8 cellular contexts compared by ENCODE assay signal in the genomic region with DNA sequence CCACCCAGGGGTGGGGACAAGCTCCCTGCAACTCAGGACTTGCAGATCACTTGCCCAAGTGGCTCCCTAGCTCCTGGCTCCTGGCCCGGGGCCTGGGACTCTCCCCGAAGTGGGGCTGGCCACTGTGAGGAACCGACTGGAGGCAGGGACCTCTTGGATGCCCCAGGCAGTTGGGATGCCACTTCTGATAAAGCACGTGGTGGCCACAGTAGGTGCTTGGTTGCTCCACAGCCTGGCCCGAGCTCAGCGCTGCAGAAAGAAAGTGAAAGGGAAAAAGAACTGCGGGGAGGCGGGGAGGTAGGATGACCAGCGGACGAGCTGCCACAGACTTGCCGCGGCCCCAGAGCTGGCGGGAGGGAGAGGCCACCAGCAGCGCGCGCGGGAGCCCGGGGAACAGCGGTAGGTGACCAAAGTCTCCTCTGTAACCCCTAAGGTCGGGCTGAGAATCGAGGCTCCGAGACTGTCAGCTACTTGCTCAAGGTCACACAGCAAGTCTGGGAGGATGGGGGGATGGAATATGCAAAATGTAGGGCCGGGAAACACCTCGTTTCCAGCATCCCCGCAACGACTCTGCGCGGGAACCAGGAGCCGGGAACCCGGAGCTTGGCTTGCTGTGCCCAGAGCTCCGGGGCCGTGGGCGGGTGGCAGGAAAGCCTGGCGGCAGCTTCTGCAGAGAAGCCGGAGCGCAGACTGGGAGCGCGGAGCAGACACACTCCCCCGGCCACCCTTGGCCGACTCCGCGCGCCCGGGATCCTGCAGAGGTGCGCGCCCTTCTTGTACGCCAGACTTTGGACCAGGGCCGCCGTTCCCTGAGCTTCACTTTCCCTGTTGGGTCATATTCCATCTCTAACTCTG. TPM values are rescaled to one million over a fixed set of nuclear protein-coding genes. Genes with fewer than 3 reads are reported as not detected.
DNase-seq lines count a peak whose midpoint lies in the region; ATAC-seq and TF ChIP-seq lines count a peak whose summit lies in the region.

No MANE protein-coding gene starts in this region.

- no peaks in the 10 kb centered on the region for H3K9me3 Mint-ChIP-seq in type B pancreatic cell

- H3K27me3 ChIP-seq in OCI-LY1 (ENCODE audit: insufficient read depth, low read length): no peaks in the 10 kb centered on the region
- no peaks in the 10 kb centered on the region for H3K27me3 ChIP-seq in colonic mucosa
- peaks cover 0 to 72% of the 10 kb centered on the region in 2 donors for H3K27me3 ChIP-seq in tibial artery

- no peak for TF ChIP-seq CTCF in OCI-LY1 (IDR thresholded peaks at IDR 0.05; ENCODE audit: low read length)
- TF ChIP-seq CTCF in colonic mucosa (IDR thresholded peaks at IDR 0.05): no peak
- no peak for TF ChIP-seq CTCF in lower leg skin (IDR thresholded peaks at IDR 0.05)
- TF ChIP-seq CTCF in tibial artery (IDR thresholded peaks at IDR 0.05): no peak
- no peak for TF ChIP-seq CTCF in type B pancreatic cell (conservative IDR thresholded peaks at IDR 0.05)

- peak; percentile 80 for DNase-seq in AG20443 (ENCODE audit: low spot score)
- peak; percentile 67 for DNase-seq in colonic mucosa
- DNase-seq in lower leg skin (ENCODE audit: low spot score in 2 of 2): peak in 1 of 2 donors; percentile 88
- DNase-seq in tibial artery: peak; percentile 61 to 76
- no peak for DNase-seq in foreskin melanocyte
- no peak for DNase-seq in type B pancreatic cell (ENCODE audit: extremely low spot score, unreplicated experiment)

- no peaks in the 10 kb centered on the region for H3K9me3 ChIP-seq in OCI-LY1 (ENCODE audit: low read length)
- H3K9me3 ChIP-seq in colonic mucosa: no peaks in the 10 kb centered on the region
- no peaks in the 10 kb centered on the region for H3K9me3 ChIP-seq in tibial artery

- H3K4me3 ChIP-seq in OCI-LY1 (ENCODE audit: low read depth, low read length, poor library complexity, severe bottlenecking): peak overlapping the region; percentile 77
- peak overlapping the region; percentile 70 for H3K4me3 ChIP-seq in colonic mucosa
- H3K4me3 ChIP-seq in lower leg skin (ENCODE audit: low read depth, poor library complexity, severe bottlenecking): peak overlapping the region; percentile 49
- H3K4me3 ChIP-seq in tibial artery: peak overlapping the region; percentile 51 to 66

- H2AFZ ChIP-seq in OCI-LY1 (ENCODE audit: low read length): no peak overlapping the region

- H3F3A ChIP-seq in OCI-LY1 (ENCODE audit: insufficient read depth, low read length): no peaks in the 10 kb centered on the region; the same call in 1 of the 2 replicates

- H3K27me3 Mint-ChIP-seq in type B pancreatic cell: peaks cover 43% of the 10 kb centered on the region

- H3K36me3 Mint-ChIP-seq in type B pancreatic cell: no peaks in the 10 kb centered on the region

- H3K4me1 Mint-ChIP-seq in type B pancreatic cell (ENCODE audit: unreplicated experiment): no peaks in the 10 kb centered on the region

- peak overlapping the region; percentile 98 for H3K4me2 ChIP-seq in OCI-LY1 (ENCODE audit: low read length)

- H3K4me3 Mint-ChIP-seq in type B pancreatic cell: no peak overlapping the region

- H3K4me1 ChIP-seq in OCI-LY1 (ENCODE audit: insufficient read depth, low read length, severe bottlenecking) (peaks cover 76% of the 10 kb centered on the region), colonic mucosa (peaks cover 5% of the 10 kb centered on the region), tibial artery (peaks cover 0 to 24% (median 14%) of the 10 kb centered on the region in 4 donors)

- H3K9ac ChIP-seq in OCI-LY1 (ENCODE audit: low read length): peak overlapping the region; percentile 84
- H3K9ac ChIP-seq in colonic mucosa (ENCODE audit: low read depth in 2 of 2, low read length in 2 of 2): peak overlapping the region; percentile 48

- H3K27ac ChIP-seq in OCI-LY1 (ENCODE audit: low read depth, low read length, poor library complexity, severe bottlenecking) (peak overlapping the region; percentile 89), colonic mucosa (peak overlapping the region; percentile 58), tibial artery (peak overlapping the region in 1 of 2 donors; percentile 43)

- no peaks in the 10 kb centered on the region for H3K9me2 ChIP-seq in OCI-LY1 (ENCODE audit: low read depth, low read length)

- H3K36me3 ChIP-seq in OCI-LY1 (ENCODE audit: insufficient read depth, low read length) (peaks cover 10% of the 10 kb centered on the region; the same call in 1 of the 2 replicates), colonic mucosa (no peaks in the 10 kb centered on the region), tibial artery (no peaks in the 10 kb centered on the region)

- no peak for TF ChIP-seq POLR2A in lower leg skin (IDR thresholded peaks at IDR 0.05)

- H3K79me2 ChIP-seq in OCI-LY1 (ENCODE audit: insufficient read depth, low read length): peaks cover 33% of the 10 kb centered on the region

- H4K20me1 ChIP-seq in OCI-LY1 (ENCODE audit: insufficient read depth, low read length): no peaks in the 10 kb centered on the region

- no peak overlapping the region for H3K27ac Mint-ChIP-seq in type B pancreatic cell

- 1% methylated on average over 41 of the region's 49 CpGs for WGBS in lower leg skin, 2 donors

- intact Hi-C loops in colonic mucosa (cut with DNase I) (no loop called here), lower leg skin (cut with DNase I; ENCODE audit: low total_unique reads) (no loop called here), tibial artery (cut with DNase I; ENCODE audit: low total_unique reads) (no loop called here)

- peak; percentile 22 for ATAC-seq in GM18867 (IDR thresholded peaks at IDR 0.05; ENCODE audit: unreplicated experiment)

RNA-seq across cellular contexts. Expression of a gene that starts 1.9 kb away (rescaled TPM):
- total RNA-seq in colonic mucosa: 1 to 10 TPM; 4.5 to 9.6 TPM
- 10 to 100 TPM; 14.0 to 20.1 (median 17.9) TPM for total RNA-seq in lower leg skin
- not detected in 2 replicates for total RNA-seq in type B pancreatic cell (ENCODE audit: low replicate concordance)

Comparison
In these comparisons a context has a peak if more than half of its experiments do, and no peak if none do; other contexts are left out.
1. DNase-seq: peak in AG20443 (single experiment), colonic mucosa (single experiment) and tibial artery (2 of 2); none in foreskin melanocyte (single experiment) and type B pancreatic cell (single experiment).
2. Peak in every context shown above with its lines, with median percentiles within 50 percentile points of each other: H3K4me3 ChIP-seq.